Comparison of ENCODE assay signal across 20 cellular contexts in genomic region chr2:236335696-236336574, GRCh38.
"Had no signal": no experiment of that assay in that cellular context is flagged by ENCODE, and none has a peak within 500 bp of the region (broad histone marks: within the 10 kb centered on the region; RNA-seq: fewer than 3 reads in every experiment).

No MANE protein-coding gene starts in this region.

- H3K9me3 ChIP-seq: gastroesophageal sphincter, testis, transverse colon had no signal

- DNase-seq: cerebellar nuclear complex; endodermal cell; foreskin fibroblast; glutamatergic neuron; immature natural killer cell; left cardiac atrium; left ventricle myocardium superior; mesendoderm; naive thymus-derived CD8-positive, alpha-beta T cell; posterior cingulate gyrus; right cardiac atrium; small intestine; stimulated activated CD4-positive, alpha-beta T cell treated with anti-CD3 and anti-CD28 coated beads, Interleukin-12 subunit alpha, Interleukin-12 subunit beta, amount 100 ng/mL, for 4 hours; stimulated activated naive CD4-positive, alpha-beta T cell treated with Interleukin-2 at 50 U/mL for 16 hours; testis; transverse colon had no signal

- H3K27ac ChIP-seq: testis had no signal

- FAIRE-seq: colon, keratinocyte, small intestine had no signal

- H3K27me3 ChIP-seq: gastroesophageal sphincter, testis, transverse colon had no signal

- ATAC-seq: esophagus mucosa; gastroesophageal sphincter; left cardiac atrium; left ventricle myocardium superior; naive thymus-derived CD8-positive, alpha-beta T cell; right cardiac atrium had no signal

- H3K4me3 ChIP-seq: gastroesophageal sphincter, testis, transverse colon had no signal

- H3K36me3 ChIP-seq: gastroesophageal sphincter, transverse colon had no signal
